Comparison of ENCODE assay signal across 19 cellular contexts in genomic region chr9:94980947-94981632, GRCh38.
A peak's percentile ranks its signal among the peaks of the same experiment; 100 is the strongest.
DNase-seq lines count a peak whose midpoint lies in the region; ATAC-seq and TF ChIP-seq lines count a peak whose summit lies in the region.
"Had no signal": no experiment of that assay in that cellular context is flagged by ENCODE, and none has a peak within 500 bp of the region (broad histone marks: within the 10 kb centered on the region; RNA-seq: fewer than 3 reads in every experiment).

No MANE protein-coding gene starts in this region.

- WGBS in tibial nerve, 2 donors = 74% methylated on average over 8 of the region's 8 CpGs

- no peaks in the 10 kb centered on the region for H3K9me3 ChIP-seq in tibial nerve
- H3K9me3 ChIP-seq: esophagus muscularis mucosa had no signal

- TF ChIP-seq POLR2A in tibial nerve (IDR thresholded peaks at IDR 0.05) = no peak

- H3K4me3 ChIP-seq in tibial nerve = no peak overlapping the region
- H3K4me3 ChIP-seq: esophagus muscularis mucosa had no signal

- TF ChIP-seq CTCF in tibial nerve (IDR thresholded peaks at IDR 0.05) = no peak

- TF ChIP-seq EP300 in tibial nerve (IDR thresholded peaks at IDR 0.05) = no peak

- DNase-seq in NCI-H82 (lab: John Stamatoyannopoulos, UW) (peak; percentile 35), NCI-H82 treated with DMSO at 0.1 percent for 48 hours (lab: John Stamatoyannopoulos, UW; ENCODE audit: unreplicated experiment) (no peak), islet precursor cell (peak; percentile 90), tibial nerve (ENCODE audit: low spot score in 2 of 2) (no peak), MV-4-11 (lab: John Stamatoyannopoulos, UW) (no peak), dermis blood vessel endothelial cell (no peak)
- DNase-seq: 8988T; activated CD8-positive, alpha-beta T cell treated with anti-CD3 and anti-CD28 coated beads, Interleukin-2, amount 10 ng/mL, durations not matched to agents 7 days and 5 days; brain microvascular endothelial cell; C1 segment of cervical spinal cord; immature natural killer cell; naive thymus-derived CD4-positive, alpha-beta T cell; NCI-H146; stimulated activated CD4-positive, alpha-beta T cell treated with anti-CD3 and anti-CD28 coated beads, Interleukin-4, amount 100 ng/mL, for 4 hours; T-helper 1 cell had no signal

- no peaks in the 10 kb centered on the region for H3K27me3 ChIP-seq in tibial nerve
- H3K27me3 ChIP-seq: brain microvascular endothelial cell, esophagus muscularis mucosa had no signal

- H3K36me3 ChIP-seq in tibial nerve = peaks cover 0 to 27% (median 0%) of the 10 kb centered on the region in 3 donors
- H3K36me3 ChIP-seq: brain microvascular endothelial cell had no signal

- peak; percentile 37; the same call in 2 of the 3 replicates for ATAC-seq in SK-N-SH treated with all-trans-retinoic acid at 6 μM for 48 hours
- ATAC-seq in GM19023 (IDR thresholded peaks at IDR 0.05; ENCODE audit: unreplicated experiment) = no peak
- ATAC-seq: activated CD8-positive, alpha-beta T cell treated with anti-CD3 and anti-CD28 coated beads, Interleukin-2, amount 10 ng/mL, durations not matched to agents 7 days and 5 days; naive thymus-derived CD4-positive, alpha-beta T cell had no signal

- peaks cover 0 to 20% (median 0%) of the 10 kb centered on the region in 4 donors for H3K4me1 ChIP-seq in tibial nerve
- H3K4me1 ChIP-seq: esophagus muscularis mucosa had no signal

- peak overlapping the region in 3 of 4 donors; percentile 17 to 72 (median 63) for H3K27ac ChIP-seq in tibial nerve
- H3K27ac ChIP-seq: brain microvascular endothelial cell, esophagus muscularis mucosa, RWPE1 had no signal

TF ChIP-seq in SK-N-SH treated with all-trans-retinoic acid at 6 μM for 48 hours, 23 proteins besides CTCF, POLR2A, EP300 and RAD21:
- no peak for TF ChIP-seq PATZ1 (CRISPR knock-in tag; IDR thresholded peaks at IDR 0.05; ENCODE audit: borderline replicate concordance)
- TF ChIP-seq ZC3H10 (CRISPR knock-in tag; IDR thresholded peaks at IDR 0.05) = no peak
- TF ChIP-seq TCF4 (CRISPR knock-in tag; IDR thresholded peaks at IDR 0.05; ENCODE audit: borderline replicate concordance) = no peak
- no peak for TF ChIP-seq ISL1 (CRISPR knock-in tag; IDR thresholded peaks at IDR 0.05)
- TF ChIP-seq ARNTL (CRISPR knock-in tag; IDR thresholded peaks at IDR 0.05; ENCODE audit: borderline replicate concordance, low read depth) = no peak

Comparison
In these comparisons a context has a peak if more than half of its experiments do, and no peak if none do; other contexts are left out.
1. DNase-seq: peak in NCI-H82 (single experiment) and islet precursor cell (single experiment); none in NCI-H82 treated with DMSO at 0.1 percent for 48 hours (single experiment), tibial nerve (0 of 2), MV-4-11 (single experiment) and dermis blood vessel endothelial cell (single experiment).